In the genomic region with DNA sequence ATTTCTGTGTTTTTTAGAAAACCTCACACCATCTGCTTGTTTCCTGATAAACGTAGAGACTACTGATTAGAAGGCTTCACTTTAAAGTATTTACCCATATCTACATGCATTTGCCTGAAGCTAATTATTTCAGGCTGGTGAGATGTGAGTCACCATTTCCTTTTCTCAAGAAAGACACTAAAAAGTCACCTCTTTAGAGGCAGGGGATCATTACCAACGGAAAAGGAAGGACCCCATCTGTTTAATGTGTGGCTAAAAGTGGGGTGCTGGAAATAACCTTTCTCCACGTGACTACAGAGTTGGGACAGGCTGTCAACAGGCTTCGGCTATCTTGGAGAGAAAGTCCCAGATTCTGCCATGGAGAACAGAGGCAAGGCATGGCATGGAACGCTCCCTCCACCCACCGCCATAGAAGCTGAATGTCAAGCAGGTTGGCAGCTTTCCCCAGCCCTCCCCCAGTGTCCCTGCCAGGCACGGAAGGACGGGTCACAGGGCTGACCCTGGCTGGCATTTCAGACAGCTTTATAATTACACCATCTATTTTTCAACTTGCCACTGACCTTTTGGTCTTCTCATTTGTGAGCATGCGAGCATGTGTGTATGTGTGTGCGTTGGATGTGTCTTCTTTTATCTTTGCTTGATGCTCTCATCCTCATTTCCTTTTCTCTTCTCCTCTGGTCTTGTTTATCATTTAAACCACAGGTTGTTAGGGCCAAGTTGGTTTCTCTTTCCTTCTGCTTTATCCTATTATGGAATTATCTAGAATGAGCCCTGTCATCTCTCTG, we compare ENCODE assay signal across 1 cellular context.
TF ChIP-seq lines count a peak whose summit lies in the region.

No MANE protein-coding gene starts in this region.

TF ChIP-seq in GM12878, 131 proteins besides CTCF, POLR2A, EP300 and RAD21 (continued from another document and continues in another):
- TF ChIP-seq, protein P1, sequence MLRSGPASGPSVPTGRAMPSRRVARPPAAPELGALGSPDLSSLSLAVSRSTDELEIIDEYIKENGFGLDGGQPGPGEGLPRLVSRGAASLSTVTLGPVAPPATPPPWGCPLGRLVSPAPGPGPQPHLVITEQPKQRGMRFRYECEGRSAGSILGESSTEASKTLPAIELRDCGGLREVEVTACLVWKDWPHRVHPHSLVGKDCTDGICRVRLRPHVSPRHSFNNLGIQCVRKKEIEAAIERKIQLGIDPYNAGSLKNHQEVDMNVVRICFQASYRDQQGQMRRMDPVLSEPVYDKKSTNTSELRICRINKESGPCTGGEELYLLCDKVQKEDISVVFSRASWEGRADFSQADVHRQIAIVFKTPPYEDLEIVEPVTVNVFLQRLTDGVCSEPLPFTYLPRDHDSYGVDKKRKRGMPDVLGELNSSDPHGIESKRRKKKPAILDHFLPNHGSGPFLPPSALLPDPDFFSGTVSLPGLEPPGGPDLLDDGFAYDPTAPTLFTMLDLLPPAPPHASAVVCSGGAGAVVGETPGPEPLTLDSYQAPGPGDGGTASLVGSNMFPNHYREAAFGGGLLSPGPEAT (IDR thresholded peaks at IDR 0.05; ENCODE audit: low read depth): peak; percentile 55; the same call in 1 of the 2 replicates
- TF ChIP-seq MAX (IDR thresholded peaks at IDR 0.05; ENCODE audit: low read depth, low read length) (0 out of 2 replicates have a peak, but pooled peaks have one; percentile 22), DPF2 (IDR thresholded peaks at IDR 0.05) (peak; percentile 75), BCL11A (IDR thresholded peaks at IDR 0.05; ENCODE audit: low read depth, low read length) (0 out of 2 replicates have a peak, but pooled peaks have one; percentile 23), NR2C2 (IDR thresholded peaks at IDR 0.05; ENCODE audit: borderline replicate concordance, control insufficient read depth, insufficient read length, low read depth) (no peak), JUND (IDR thresholded peaks at IDR 0.05; ENCODE audit: low read depth, low read length) (0 out of 2 replicates have a peak, but pooled peaks have one; percentile 19), CHD1 (IDR thresholded peaks at IDR 0.05; ENCODE audit: low read depth, low read length) (no peak), RUNX3 (IDR thresholded peaks at IDR 0.05; ENCODE audit: low read length) (peak; percentile 65), CREM (IDR thresholded peaks at IDR 0.05; ENCODE audit: low read depth) (0 out of 2 replicates have a peak, but pooled peaks have one; percentile 15), GATAD2B (conservative IDR thresholded peaks at IDR 0.05; ENCODE audit: low read depth) (peak; percentile 53; the same call in 1 of the 2 replicates), ATF7 (IDR thresholded peaks at IDR 0.05; ENCODE audit: low read depth) (peak; percentile 60), HSF1 (IDR thresholded peaks at IDR 0.05; ENCODE audit: low read depth, low read length) (no peak), IKZF1 (conservative IDR thresholded peaks at IDR 0.05) (peak; percentile 79), IKZF2 (IDR thresholded peaks at IDR 0.05) (peak; percentile 67 to 71), USF2 (IDR thresholded peaks at IDR 0.05; ENCODE audit: borderline replicate concordance, low read depth, low read length) (peak; percentile 30; the same call in 1 of the 2 replicates), CREB1 (IDR thresholded peaks at IDR 0.05; ENCODE audit: low read depth) (0 out of 2 replicates have a peak, but pooled peaks have one; percentile 14), CHD2 (IDR thresholded peaks at IDR 0.05; ENCODE audit: borderline replicate concordance, low read depth, low read length) (peak; percentile 24; the same call in 1 of the 2 replicates), MYC (IDR thresholded peaks at IDR 0.05; ENCODE audit: insufficient read depth, insufficient read length, insufficient replicate concordance, low read length, severe bottlenecking) (no peak), MTA2 (IDR thresholded peaks at IDR 0.05; ENCODE audit: low read depth) (peak; percentile 74), NBN (IDR thresholded peaks at IDR 0.05) (peak; percentile 69), ZNF384 (IDR thresholded peaks at IDR 0.05; ENCODE audit: borderline replicate concordance, low read depth, low read length) (no peak), BHLHE40 (IDR thresholded peaks at IDR 0.05; ENCODE audit: borderline replicate concordance in 1 of 2, low read depth in 2 of 2, low read length in 1 of 2) (peak; percentile 39 to 71; a peak in 1 of 4 replicates), MEF2B (IDR thresholded peaks at IDR 0.05; ENCODE audit: partially characterized antibody, poor library complexity, severe bottlenecking) (peak; percentile 61), FOXK2 (IDR thresholded peaks at IDR 0.05) (peak; percentile 33; the same call in 1 of the 2 replicates), CBX3 (IDR thresholded peaks at IDR 0.05; ENCODE audit: borderline replicate concordance, low read depth) (no peak), SMARCA5 (IDR thresholded peaks at IDR 0.05) (0 out of 2 replicates have a peak, but pooled peaks have one; percentile 31), MEF2A (IDR thresholded peaks at IDR 0.05; ENCODE audit: insufficient read depth, low read depth, low read length) (peak; percentile 27; the same call in 1 of the 2 replicates), EED (IDR thresholded peaks at IDR 0.05; ENCODE audit: low read depth) (peak; percentile 44; the same call in 1 of the 2 replicates), RAD51 (IDR thresholded peaks at IDR 0.05) (peak; percentile 80), NR2C1 (IDR thresholded peaks at IDR 0.05) (0 out of 2 replicates have a peak, but pooled peaks have one; percentile 19), RELA (IDR thresholded peaks at IDR 0.05; ENCODE audit: borderline replicate concordance, partially characterized antibody) (peak; percentile 65), ETV6 (conservative IDR thresholded peaks at IDR 0.05 in 1 of 2, IDR thresholded peaks at IDR 0.05 in 1 of 2; ENCODE audit: borderline replicate concordance in 1 of 2, low read depth in 1 of 2) (0 out of 4 replicates have a peak, but pooled peaks of 1 of the 2 experiments have one; percentile 42), ZNF687 (IDR thresholded peaks at IDR 0.05) (peak; percentile 72; the same call in 1 of the 2 replicates)
- TF ChIP-seq, protein P2, sequence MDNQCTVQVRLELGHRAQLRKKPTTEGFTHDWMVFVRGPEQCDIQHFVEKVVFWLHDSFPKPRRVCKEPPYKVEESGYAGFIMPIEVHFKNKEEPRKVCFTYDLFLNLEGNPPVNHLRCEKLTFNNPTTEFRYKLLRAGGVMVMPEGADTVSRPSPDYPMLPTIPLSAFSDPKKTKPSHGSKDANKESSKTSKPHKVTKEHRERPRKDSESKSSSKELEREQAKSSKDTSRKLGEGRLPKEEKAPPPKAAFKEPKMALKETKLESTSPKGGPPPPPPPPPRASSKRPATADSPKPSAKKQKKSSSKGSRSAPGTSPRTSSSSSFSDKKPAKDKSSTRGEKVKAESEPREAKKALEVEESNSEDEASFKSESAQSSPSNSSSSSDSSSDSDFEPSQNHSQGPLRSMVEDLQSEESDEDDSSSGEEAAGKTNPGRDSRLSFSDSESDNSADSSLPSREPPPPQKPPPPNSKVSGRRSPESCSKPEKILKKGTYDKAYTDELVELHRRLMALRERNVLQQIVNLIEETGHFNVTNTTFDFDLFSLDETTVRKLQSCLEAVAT (IDR thresholded peaks at IDR 0.05): peak; percentile 69
- TF ChIP-seq, protein P3, sequence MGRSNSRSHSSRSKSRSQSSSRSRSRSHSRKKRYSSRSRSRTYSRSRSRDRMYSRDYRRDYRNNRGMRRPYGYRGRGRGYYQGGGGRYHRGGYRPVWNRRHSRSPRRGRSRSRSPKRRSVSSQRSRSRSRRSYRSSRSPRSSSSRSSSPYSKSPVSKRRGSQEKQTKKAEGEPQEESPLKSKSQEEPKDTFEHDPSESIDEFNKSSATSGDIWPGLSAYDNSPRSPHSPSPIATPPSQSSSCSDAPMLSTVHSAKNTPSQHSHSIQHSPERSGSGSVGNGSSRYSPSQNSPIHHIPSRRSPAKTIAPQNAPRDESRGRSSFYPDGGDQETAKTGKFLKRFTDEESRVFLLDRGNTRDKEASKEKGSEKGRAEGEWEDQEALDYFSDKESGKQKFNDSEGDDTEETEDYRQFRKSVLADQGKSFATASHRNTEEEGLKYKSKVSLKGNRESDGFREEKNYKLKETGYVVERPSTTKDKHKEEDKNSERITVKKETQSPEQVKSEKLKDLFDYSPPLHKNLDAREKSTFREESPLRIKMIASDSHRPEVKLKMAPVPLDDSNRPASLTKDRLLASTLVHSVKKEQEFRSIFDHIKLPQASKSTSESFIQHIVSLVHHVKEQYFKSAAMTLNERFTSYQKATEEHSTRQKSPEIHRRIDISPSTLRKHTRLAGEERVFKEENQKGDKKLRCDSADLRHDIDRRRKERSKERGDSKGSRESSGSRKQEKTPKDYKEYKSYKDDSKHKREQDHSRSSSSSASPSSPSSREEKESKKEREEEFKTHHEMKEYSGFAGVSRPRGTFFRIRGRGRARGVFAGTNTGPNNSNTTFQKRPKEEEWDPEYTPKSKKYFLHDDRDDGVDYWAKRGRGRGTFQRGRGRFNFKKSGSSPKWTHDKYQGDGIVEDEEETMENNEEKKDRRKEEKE (IDR thresholded peaks at IDR 0.05): no peak
- TF ChIP-seq, protein P4, sequence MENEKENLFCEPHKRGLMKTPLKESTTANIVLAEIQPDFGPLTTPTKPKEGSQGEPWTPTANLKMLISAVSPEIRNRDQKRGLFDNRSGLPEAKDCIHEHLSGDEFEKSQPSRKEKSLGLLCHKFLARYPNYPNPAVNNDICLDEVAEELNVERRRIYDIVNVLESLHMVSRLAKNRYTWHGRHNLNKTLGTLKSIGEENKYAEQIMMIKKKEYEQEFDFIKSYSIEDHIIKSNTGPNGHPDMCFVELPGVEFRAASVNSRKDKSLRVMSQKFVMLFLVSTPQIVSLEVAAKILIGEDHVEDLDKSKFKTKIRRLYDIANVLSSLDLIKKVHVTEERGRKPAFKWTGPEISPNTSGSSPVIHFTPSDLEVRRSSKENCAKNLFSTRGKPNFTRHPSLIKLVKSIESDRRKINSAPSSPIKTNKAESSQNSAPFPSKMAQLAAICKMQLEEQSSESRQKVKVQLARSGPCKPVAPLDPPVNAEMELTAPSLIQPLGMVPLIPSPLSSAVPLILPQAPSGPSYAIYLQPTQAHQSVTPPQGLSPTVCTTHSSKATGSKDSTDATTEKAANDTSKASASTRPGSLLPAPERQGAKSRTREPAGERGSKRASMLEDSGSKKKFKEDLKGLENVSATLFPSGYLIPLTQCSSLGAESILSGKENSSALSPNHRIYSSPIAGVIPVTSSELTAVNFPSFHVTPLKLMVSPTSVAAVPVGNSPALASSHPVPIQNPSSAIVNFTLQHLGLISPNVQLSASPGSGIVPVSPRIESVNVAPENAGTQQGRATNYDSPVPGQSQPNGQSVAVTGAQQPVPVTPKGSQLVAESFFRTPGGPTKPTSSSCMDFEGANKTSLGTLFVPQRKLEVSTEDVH (IDR thresholded peaks at IDR 0.05; ENCODE audit: low read depth, partially characterized antibody): no peak
